In genomic region chr1:1625824-1626206, GRCh38 we compare ENCODE assay signal across 1 cellular context.
A peak's percentile ranks its signal among the peaks of the same experiment; 100 is the strongest.
TF ChIP-seq lines count a peak whose summit lies in the region.

No MANE protein-coding gene starts in this region.

TF ChIP-seq in HEK293, 187 proteins besides CTCF, POLR2A, EP300 and RAD21:
- no peak for TF ChIP-seq ZNF223 (tag by site-specific recombination; IDR thresholded peaks at IDR 0.05)
- TF ChIP-seq SCRT1 (tag by site-specific recombination; IDR thresholded peaks at IDR 0.05; ENCODE audit: borderline replicate concordance), result no peak
- TF ChIP-seq ZNF362 (tag by site-specific recombination; IDR thresholded peaks at IDR 0.05), result no peak
- peak; percentile 70 for TF ChIP-seq KLF1 (tag by site-specific recombination; IDR thresholded peaks at IDR 0.05)
- peak; percentile 80 for TF ChIP-seq ZNF600 (tag by site-specific recombination; IDR thresholded peaks at IDR 0.05)
- no peak for TF ChIP-seq ZNF292 (tag by site-specific recombination; IDR thresholded peaks at IDR 0.05; ENCODE audit: borderline replicate concordance, low read depth)
- no peak for TF ChIP-seq ZNF280C (tag by site-specific recombination; IDR thresholded peaks at IDR 0.05)
- no peak for TF ChIP-seq ZNF501 (tag by site-specific recombination; IDR thresholded peaks at IDR 0.05)
- TF ChIP-seq ZFHX2 (tag by site-specific recombination; conservative IDR thresholded peaks at IDR 0.05), result peak; percentile 93
- TF ChIP-seq GLIS1 (tag by site-specific recombination; IDR thresholded peaks at IDR 0.05), result peak; percentile 45; the same call in 1 of the 2 replicates
- no peak for TF ChIP-seq ZNF366 (tag by site-specific recombination; conservative IDR thresholded peaks at IDR 0.05)
- no peak for TF ChIP-seq PRDM10 (tag by site-specific recombination; IDR thresholded peaks at IDR 0.05)
- no peak for TF ChIP-seq ZBTB7A (tag by site-specific recombination; IDR thresholded peaks at IDR 0.05; ENCODE audit: low read depth)
- no peak for TF ChIP-seq ZBTB20 (tag by site-specific recombination; IDR thresholded peaks at IDR 0.05)
- peak; percentile 46 for TF ChIP-seq SP2 (tag by site-specific recombination; IDR thresholded peaks at IDR 0.05)
- TF ChIP-seq EGR2 (tag by site-specific recombination; IDR thresholded peaks at IDR 0.05; ENCODE audit: low read depth), result peak; percentile 87
- no peak for TF ChIP-seq ZNF114 (tag by site-specific recombination; IDR thresholded peaks at IDR 0.05)
- no peak for TF ChIP-seq ZSCAN18 (tag by site-specific recombination; IDR thresholded peaks at IDR 0.05)
TF ChIP-seq in HEK293: peak in this region for 6.
